In the genomic region with DNA sequence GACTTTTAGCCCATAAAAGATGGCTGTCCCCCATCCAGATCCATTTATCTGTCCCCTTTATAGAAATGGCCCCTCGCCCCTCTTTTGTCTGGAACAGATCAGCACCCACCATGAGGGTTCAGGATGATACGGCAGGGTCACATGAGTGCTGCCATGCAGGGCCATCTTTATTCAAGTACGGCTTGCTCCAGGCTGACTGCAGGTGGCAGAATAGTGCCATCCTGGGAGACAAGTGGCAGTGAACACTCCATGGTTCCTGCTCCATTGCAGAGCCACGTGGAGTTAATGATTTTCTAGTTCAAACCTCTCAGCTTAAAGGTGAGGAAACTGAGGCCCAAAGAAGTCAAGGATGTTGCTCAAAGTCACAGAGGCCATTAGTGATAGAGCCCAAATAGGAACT, we compare ENCODE assay signal across 1 cellular context.
TF ChIP-seq lines count a peak whose summit lies in the region.

No MANE protein-coding gene starts in this region.

TF ChIP-seq in GM12878, 131 proteins besides CTCF, POLR2A, EP300 and RAD21 (continued from another document):
- TF ChIP-seq, protein P1, sequence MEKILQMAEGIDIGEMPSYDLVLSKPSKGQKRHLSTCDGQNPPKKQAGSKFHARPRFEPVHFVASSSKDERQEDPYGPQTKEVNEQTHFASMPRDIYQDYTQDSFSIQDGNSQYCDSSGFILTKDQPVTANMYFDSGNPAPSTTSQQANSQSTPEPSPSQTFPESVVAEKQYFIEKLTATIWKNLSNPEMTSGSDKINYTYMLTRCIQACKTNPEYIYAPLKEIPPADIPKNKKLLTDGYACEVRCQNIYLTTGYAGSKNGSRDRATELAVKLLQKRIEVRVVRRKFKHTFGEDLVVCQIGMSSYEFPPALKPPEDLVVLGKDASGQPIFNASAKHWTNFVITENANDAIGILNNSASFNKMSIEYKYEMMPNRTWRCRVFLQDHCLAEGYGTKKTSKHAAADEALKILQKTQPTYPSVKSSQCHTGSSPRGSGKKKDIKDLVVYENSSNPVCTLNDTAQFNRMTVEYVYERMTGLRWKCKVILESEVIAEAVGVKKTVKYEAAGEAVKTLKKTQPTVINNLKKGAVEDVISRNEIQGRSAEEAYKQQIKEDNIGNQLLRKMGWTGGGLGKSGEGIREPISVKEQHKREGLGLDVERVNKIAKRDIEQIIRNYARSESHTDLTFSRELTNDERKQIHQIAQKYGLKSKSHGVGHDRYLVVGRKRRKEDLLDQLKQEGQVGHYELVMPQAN (conservative IDR thresholded peaks at IDR 0.05) = no peak
- TF ChIP-seq BHLHE40 (IDR thresholded peaks at IDR 0.05; ENCODE audit: borderline replicate concordance in 1 of 2, low read depth in 2 of 2, low read length in 1 of 2) = no peak
- no peak for TF ChIP-seq ZBTB33 (IDR thresholded peaks at IDR 0.05)
- TF ChIP-seq, protein P2, sequence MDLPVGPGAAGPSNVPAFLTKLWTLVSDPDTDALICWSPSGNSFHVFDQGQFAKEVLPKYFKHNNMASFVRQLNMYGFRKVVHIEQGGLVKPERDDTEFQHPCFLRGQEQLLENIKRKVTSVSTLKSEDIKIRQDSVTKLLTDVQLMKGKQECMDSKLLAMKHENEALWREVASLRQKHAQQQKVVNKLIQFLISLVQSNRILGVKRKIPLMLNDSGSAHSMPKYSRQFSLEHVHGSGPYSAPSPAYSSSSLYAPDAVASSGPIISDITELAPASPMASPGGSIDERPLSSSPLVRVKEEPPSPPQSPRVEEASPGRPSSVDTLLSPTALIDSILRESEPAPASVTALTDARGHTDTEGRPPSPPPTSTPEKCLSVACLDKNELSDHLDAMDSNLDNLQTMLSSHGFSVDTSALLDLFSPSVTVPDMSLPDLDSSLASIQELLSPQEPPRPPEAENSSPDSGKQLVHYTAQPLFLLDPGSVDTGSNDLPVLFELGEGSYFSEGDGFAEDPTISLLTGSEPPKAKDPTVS (IDR thresholded peaks at IDR 0.05; ENCODE audit: low read depth, low read length) = no peak
- TF ChIP-seq MTA2 (IDR thresholded peaks at IDR 0.05; ENCODE audit: low read depth) = no peak
- no peak for TF ChIP-seq ZNF217 (IDR thresholded peaks at IDR 0.05)
